Comparison of ENCODE assay signal across 20 cellular contexts in genomic region chr3:54567949-54568348, GRCh38.
DNase-seq lines count a peak whose midpoint lies in the region; ATAC-seq and TF ChIP-seq lines count a peak whose summit lies in the region.
"Had no signal": no experiment of that assay in that cellular context is flagged by ENCODE, and none has a peak within 500 bp of the region (broad histone marks: within the 10 kb centered on the region; RNA-seq: fewer than 3 reads in every experiment).

No MANE protein-coding gene starts in this region.

- H3K9me2 ChIP-seq in MM.1S (replicated peaks; ENCODE audit: insufficient read depth, low read length), result no peaks in the 10 kb centered on the region

- no peak overlapping the region for H3K9ac ChIP-seq in MM.1S (ENCODE audit: low read length)
- H3K9ac ChIP-seq: BLaER1 treated with 17β-estradiol and CSF1 and Interleukin-3, amounts not matched to agents 10 nM and 100 nM had no signal

- H3F3A ChIP-seq in MM.1S (ENCODE audit: insufficient read depth, low read length), result no peaks in the 10 kb centered on the region

- H3K4me1 ChIP-seq in esophagus muscularis mucosa, result no peaks in the 10 kb centered on the region
- H3K4me1 ChIP-seq in testis, result no peaks in the 10 kb centered on the region
- H3K4me1 ChIP-seq in MM.1S (ENCODE audit: low read length), result no peaks in the 10 kb centered on the region
- H3K4me1 ChIP-seq: A549; BE2C; BLaER1 treated with 17β-estradiol and CSF1 and Interleukin-3, amounts not matched to agents 10 nM and 100 nM had no signal

- H3K27ac ChIP-seq in esophagus muscularis mucosa (replicated peaks in 1 of 4) (no peak overlapping the region), testis (peak overlapping the region in 1 of 2 donors; percentile 52), MM.1S (ENCODE audit: low read length) (no peak overlapping the region)
- H3K27ac ChIP-seq: A549; BLaER1 treated with 17β-estradiol and CSF1 and Interleukin-3, amounts not matched to agents 10 nM and 100 nM had no signal

- H3K9me3 ChIP-seq in esophagus muscularis mucosa, result no peaks in the 10 kb centered on the region
- H3K9me3 ChIP-seq in testis, result no peaks in the 10 kb centered on the region
- H3K9me3 ChIP-seq in MM.1S (replicated peaks; ENCODE audit: insufficient read depth, low read length), result no peaks in the 10 kb centered on the region
- H3K9me3 ChIP-seq: A549; BE2C; BLaER1 treated with 17β-estradiol and CSF1 and Interleukin-3, amounts not matched to agents 10 nM and 100 nM had no signal

- no peaks in the 10 kb centered on the region for H4K20me1 ChIP-seq in MM.1S (ENCODE audit: insufficient read depth, low read length)
- H4K20me1 ChIP-seq: BLaER1 treated with 17β-estradiol and CSF1 and Interleukin-3, amounts not matched to agents 10 nM and 100 nM had no signal

- ATAC-seq in Right ventricle myocardium superior (ENCODE audit: poor library complexity), result peak; percentile 53
- ATAC-seq: A549, GM23338, HCT116 had no signal

- no peak for DNase-seq in Right ventricle myocardium superior
- DNase-seq in cardiac septum (ENCODE audit: low spot score), result no peak
- peak; percentile 24 for DNase-seq in esophagus muscularis mucosa (ENCODE audit: extremely low spot score)
- peak; percentile 15 for DNase-seq in testis
- DNase-seq in stimulated activated CD4-positive, alpha-beta T cell treated with anti-CD3 and anti-CD28 coated beads, Interleukin-2, amount 100 ng/mL, for 48 hours, result no peak
- no peak for DNase-seq in MM.1S
- DNase-seq: 8988T; ACHN; AML-193; BE2C; CD4-positive, alpha-beta T cell; CD8-positive, alpha-beta memory T cell; DMS 273 treated with DMSO at 0.1 percent for 48 hours; DMS79; GF-D8; H9 had no signal

- H3K36me3 ChIP-seq in esophagus muscularis mucosa (peaks cover 0 to 3% (median 0%) of the 10 kb centered on the region in 4 donors), testis (ENCODE audit: low read depth, missing control alignments) (no peaks in the 10 kb centered on the region), MM.1S (replicated peaks; ENCODE audit: insufficient read depth, low read length) (no peaks in the 10 kb centered on the region)
- H3K36me3 ChIP-seq: BE2C; BLaER1 treated with 17β-estradiol and CSF1 and Interleukin-3, amounts not matched to agents 10 nM and 100 nM had no signal

- TF ChIP-seq CTCF in esophagus muscularis mucosa (IDR thresholded peaks at IDR 0.05), result no peak
- TF ChIP-seq CTCF in testis (IDR thresholded peaks at IDR 0.05), result no peak
- TF ChIP-seq CTCF in MM.1S (IDR thresholded peaks at IDR 0.05; ENCODE audit: low read length), result no peak

- H3K4me3 ChIP-seq in esophagus muscularis mucosa, result no peak overlapping the region
- H3K4me3 ChIP-seq in testis, result no peak overlapping the region
- H3K4me3 ChIP-seq in MM.1S (ENCODE audit: low read length), result no peak overlapping the region
- H3K4me3 ChIP-seq: A549; BLaER1 treated with 17β-estradiol and CSF1 and Interleukin-3, amounts not matched to agents 10 nM and 100 nM; GM23338 had no signal

- TF ChIP-seq POLR2A in esophagus muscularis mucosa (IDR thresholded peaks at IDR 0.05; ENCODE audit: low read depth) (no peak), testis (IDR thresholded peaks at IDR 0.05) (no peak)

- no peak overlapping the region for H3K4me2 ChIP-seq in MM.1S (ENCODE audit: low read depth, low read length)
- H3K4me2 ChIP-seq: A549; BLaER1 treated with 17β-estradiol and CSF1 and Interleukin-3, amounts not matched to agents 10 nM and 100 nM; GM23338 had no signal

- H3K27me3 ChIP-seq in esophagus muscularis mucosa (no peaks in the 10 kb centered on the region), testis (no peaks in the 10 kb centered on the region), MM.1S (replicated peaks; ENCODE audit: insufficient read depth, low read length) (no peaks in the 10 kb centered on the region)
- H3K27me3 ChIP-seq: BE2C; BLaER1 treated with 17β-estradiol and CSF1 and Interleukin-3, amounts not matched to agents 10 nM and 100 nM had no signal

- 64% methylated on average over 3 of the region's 3 CpGs for WGBS in esophagus muscularis mucosa
- WGBS in testis, 2 donors, result 59 to 75% methylated on average over 3 of the region's 3 CpGs

- no peak overlapping the region for H2AFZ ChIP-seq in MM.1S (ENCODE audit: low read length)
- H2AFZ ChIP-seq: GM23338 had no signal

- TF ChIP-seq EP300 in esophagus muscularis mucosa (IDR thresholded peaks at IDR 0.05), result no peak

- intact Hi-C loops in Right ventricle myocardium superior (cut with DNase I) (no loop called here), cardiac septum (cut with DNase I) (no loop called here), esophagus muscularis mucosa (cut with DNase I) (no loop called here), testis (cut with DNase I; ENCODE audit: low total_unique reads) (no loop called here)

- H3K79me2 ChIP-seq in MM.1S (ENCODE audit: low read length), result no peaks in the 10 kb centered on the region

Comparison
In these comparisons a context has a peak if more than half of its experiments do, and no peak if none do; other contexts are left out.
1. DNase-seq: peak in esophagus muscularis mucosa (single experiment) and testis (single experiment); none in Right ventricle myocardium superior (single experiment), cardiac septum (single experiment), stimulated activated CD4-positive, alpha-beta T cell treated with anti-CD3 and anti-CD28 coated beads, Interleukin-2, amount 100 ng/mL, for 48 hours (0 of 2) and MM.1S (single experiment).